ENCODE assay signal across 24 cellular contexts in genomic region chr1:204220217-204220616, GRCh38. TPM values are rescaled to one million over a fixed set of nuclear protein-coding genes. Genes with fewer than 3 reads are reported as not detected.
"Had no signal": no experiment of that assay in that cellular context is flagged by ENCODE, and none has a peak within 500 bp of the region (broad histone marks: within the 10 kb centered on the region; RNA-seq: fewer than 3 reads in every experiment).

No MANE protein-coding gene starts in this region.

- H3K9me3 ChIP-seq: body of pancreas, prostate gland, thoracic aorta, upper lobe of left lung had no signal

- H3K4me3 ChIP-seq: body of pancreas, neural progenitor cell, prostate gland, smooth muscle cell, thoracic aorta, upper lobe of left lung had no signal

- H3K36me3 ChIP-seq: neural progenitor cell, prostate gland, thoracic aorta, upper lobe of left lung had no signal

- H3K27me3 ChIP-seq: body of pancreas, upper lobe of left lung had no signal

- ATAC-seq: activated CD4-positive, CD25-positive, alpha-beta regulatory T cell treated with anti-CD3 and anti-CD28 coated beads, Interleukin-2, amount 50 U/mL, for 24 hours; activated CD8-positive, alpha-beta T cell treated with anti-CD3 and anti-CD28 coated beads, Interleukin-2, amount 10 ng/mL, durations not matched to agents 7 days and 5 days; body of pancreas; effector memory CD8-positive, alpha-beta T cell had no signal

- DNase-seq: activated CD4-positive, alpha-beta T cell treated with anti-CD3 and anti-CD28 coated beads, Interleukin-2, amount 10 ng/mL, durations not matched to agents 7 days and 5 days; activated CD8-positive, alpha-beta T cell treated with anti-CD3 and anti-CD28 coated beads, Interleukin-2, amount 10 ng/mL, durations not matched to agents 7 days and 5 days; activated naive CD4-positive, alpha-beta T cell treated with Interleukin-2 at 50 U/mL for 16 hours; activated naive CD8-positive, alpha-beta T cell treated with anti-CD3 and anti-CD28 coated beads, Interleukin-2, amount 10 ng/mL, durations not matched to agents 7 days and 5 days; activated T-cell treated with anti-CD3 and anti-CD28 coated beads, Interleukin-2, amount 50 U/mL, for 24 hours; body of pancreas; caudate nucleus; effector memory CD8-positive, alpha-beta T cell; foreskin melanocyte; head of caudate nucleus; naive B cell; right cardiac atrium; stimulated activated CD4-positive, alpha-beta T cell treated with anti-CD3 and anti-CD28 coated beads, Interleukin-4, amount 100 ng/mL, for 1 hour; T-helper 9 cell; upper lobe of left lung had no signal

- H3K27ac ChIP-seq: body of pancreas, neural progenitor cell, prostate gland, thoracic aorta had no signal

RNA-seq across cellular contexts. Expression of gene GOLT1A, which starts 6.4 kb away (rescaled TPM):
- total RNA-seq: activated CD4-positive, alpha-beta T cell treated with anti-CD3 and anti-CD28 coated beads, Interleukin-2, amount 10 ng/mL, durations not matched to agents 7 days and 5 days; activated CD8-positive, alpha-beta T cell treated with anti-CD3 and anti-CD28 coated beads, Interleukin-2, amount 10 ng/mL, durations not matched to agents 7 days and 5 days; activated naive CD8-positive, alpha-beta T cell treated with anti-CD3 and anti-CD28 coated beads, Interleukin-2, amount 10 ng/mL, durations not matched to agents 7 days and 5 days; mononuclear cell; osteocyte; right cardiac atrium; thoracic aorta had no signal

RNA-seq across cellular contexts. Expression of gene KISS1, which starts 23.9 kb away (rescaled TPM):
- total RNA-seq: activated CD4-positive, alpha-beta T cell treated with anti-CD3 and anti-CD28 coated beads, Interleukin-2, amount 10 ng/mL, durations not matched to agents 7 days and 5 days; activated CD8-positive, alpha-beta T cell treated with anti-CD3 and anti-CD28 coated beads, Interleukin-2, amount 10 ng/mL, durations not matched to agents 7 days and 5 days; activated naive CD8-positive, alpha-beta T cell treated with anti-CD3 and anti-CD28 coated beads, Interleukin-2, amount 10 ng/mL, durations not matched to agents 7 days and 5 days; activated T-helper 2 cell treated with anti-CD3 and anti-CD28 coated beads, Interferon-gamma antibody, Interleukin-2, Interleukin-4, amounts not matched to agents 10 μg/mL and 5 μg/mL and 100 μg/mL, durations not matched to agents 14 hours and 24 hours and 36 hours; body of pancreas; mononuclear cell; osteocyte; right cardiac atrium; thoracic aorta had no signal

RNA-seq across cellular contexts. Expression of gene REN, which starts 54.1 kb away (rescaled TPM):
- total RNA-seq: activated CD4-positive, alpha-beta T cell treated with anti-CD3 and anti-CD28 coated beads, Interleukin-2, amount 10 ng/mL, durations not matched to agents 7 days and 5 days; activated CD8-positive, alpha-beta T cell treated with anti-CD3 and anti-CD28 coated beads, Interleukin-2, amount 10 ng/mL, durations not matched to agents 7 days and 5 days; activated naive CD8-positive, alpha-beta T cell treated with anti-CD3 and anti-CD28 coated beads, Interleukin-2, amount 10 ng/mL, durations not matched to agents 7 days and 5 days; activated T-helper 2 cell treated with anti-CD3 and anti-CD28 coated beads, Interferon-gamma antibody, Interleukin-2, Interleukin-4, amounts not matched to agents 10 μg/mL and 5 μg/mL and 100 μg/mL, durations not matched to agents 14 hours and 24 hours and 36 hours; body of pancreas; dermis microvascular lymphatic vessel endothelial cell; mononuclear cell; osteocyte; smooth muscle cell; thoracic aorta had no signal
